In the genomic region with DNA sequence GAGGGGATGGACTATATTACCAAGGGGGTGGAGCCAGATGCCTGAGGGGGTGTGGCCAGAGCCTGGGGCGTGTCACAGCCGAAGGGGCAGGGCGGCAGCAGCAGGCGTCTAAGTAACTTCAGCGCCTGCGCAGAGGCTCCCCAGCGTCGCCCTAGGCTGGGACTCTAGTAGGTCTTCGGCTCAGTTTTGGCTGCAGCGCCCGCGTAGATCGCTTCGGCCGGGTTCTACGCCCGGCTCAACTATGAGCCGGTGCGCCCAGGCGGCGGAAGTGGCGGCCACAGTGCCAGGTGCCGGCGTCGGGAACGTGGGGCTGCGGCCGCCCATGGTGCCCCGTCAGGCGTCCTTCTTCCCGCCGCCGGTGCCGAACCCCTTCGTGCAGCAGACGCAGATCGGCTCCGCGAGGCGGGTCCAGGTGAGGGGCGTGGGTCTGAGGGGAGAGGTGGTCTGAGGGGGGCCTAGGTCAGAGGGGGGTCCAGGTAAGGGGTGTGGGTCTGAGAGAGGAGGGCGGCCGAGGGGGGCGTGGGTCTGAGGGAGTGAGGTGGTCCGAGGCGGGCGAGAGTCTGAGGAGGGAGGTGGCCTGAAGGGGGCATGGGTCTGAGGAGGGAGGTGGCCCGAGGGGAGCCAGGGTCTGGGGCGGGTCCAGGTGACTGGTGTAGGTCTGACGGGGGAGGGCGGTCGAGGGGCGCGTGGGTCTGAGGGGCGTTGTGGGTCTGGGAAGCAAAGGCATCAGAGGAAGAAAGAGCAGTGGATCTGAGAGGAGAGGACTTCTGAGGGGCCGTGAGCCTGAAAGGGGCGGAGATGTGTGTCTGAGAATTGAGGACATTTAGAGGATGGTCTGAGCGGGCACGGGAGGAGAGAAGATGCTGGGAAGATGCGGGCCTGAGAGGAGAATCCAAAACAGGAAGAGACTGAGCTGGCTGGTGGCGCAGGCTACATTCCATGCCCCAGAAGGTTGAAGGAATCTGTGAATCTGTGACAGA, we compare ENCODE assay signal across 8 cellular contexts. TPM values are rescaled to one million over a fixed set of nuclear protein-coding genes. Genes with fewer than 3 reads are reported as not detected.
A peak's percentile ranks its signal among the peaks of the same experiment; 100 is the strongest.
DNase-seq lines count a peak whose midpoint lies in the region; ATAC-seq and TF ChIP-seq lines count a peak whose summit lies in the region.

LPCAT2 (plus strand) TSS at position 132 of the 980 bp plus-strand sequence; CDS start at position 242, 110 bp downstream.

- peak within 1 kb of the TSS; percentile 68 for H3K9ac ChIP-seq in IMR-90 (ENCODE audit: low read depth, low read length)

- 7% methylated on average over 40 of the region's 61 CpGs; no CpG with 5 or more reads in 1 of the 2 experiments for WGBS in IMR-90 (ENCODE audit: extremely low coverage in 2 of 2, insufficient read length in 1 of 2), 2 experiments

- H3K23ac ChIP-seq in IMR-90 (ENCODE audit: low read depth, low read length), result peak within 1 kb of the TSS; percentile 71

- peak; percentile 74 for TF ChIP-seq POLR2A in IMR-90 (IDR thresholded peaks at IDR 0.05; ENCODE audit: low read depth, low read length)

- TF ChIP-seq CTCF in IMR-90 (conservative IDR thresholded peaks at IDR 0.05; ENCODE audit: low read depth, low read length) (no peak), dorsolateral prefrontal cortex (IDR thresholded peaks at IDR 0.05 in 54 of 56, conservative IDR thresholded peaks at IDR 0.05 in 2 of 56; ENCODE audit: low read depth in 1 of 56, partially characterized antibody in 56 of 56) (no peak)

- no peak within 1 kb of the TSS for H4K91ac ChIP-seq in IMR-90 (ENCODE audit: insufficient read depth, low read depth, low read length)

- 0 out of 2 replicates have a peak, but pooled peaks cover 3% of the 10 kb centered on the region for H3K9me1 ChIP-seq in IMR-90 (ENCODE audit: insufficient read depth, low read length)

- H3K27ac Mint-ChIP-seq in T-helper 1 cell treated with Interleukin-12 subunit alpha and Interleukin-12 subunit beta and Interleukin-4 antibody, amounts not matched to agents 30 μg/mL and 1 μg/mL, for 36 hours, result peak within 1 kb of the TSS; percentile 4

- no peak within 1 kb of the TSS for H2BK20ac ChIP-seq in IMR-90 (ENCODE audit: low read depth, low read length)

- H3K4me1 Mint-ChIP-seq in T-helper 1 cell treated with Interleukin-12 subunit alpha and Interleukin-12 subunit beta and Interleukin-4 antibody, amounts not matched to agents 30 μg/mL and 1 μg/mL, for 36 hours (ENCODE audit: low read depth), result peaks cover 11% of the 10 kb centered on the region

- H3K9me3 ChIP-seq in IMR-90 (ENCODE audit: control insufficient read depth, insufficient read depth, low read length), result no peaks in the 10 kb centered on the region

- H2BK5ac ChIP-seq in IMR-90 (ENCODE audit: low read depth, low read length, poor library complexity, severe bottlenecking), result no peak within 1 kb of the TSS

- intact Hi-C loops in IMR-90 (cut with micrococcal nuclease) (no loop called here), dorsolateral prefrontal cortex (cut with DNase I) (no loop called here), left colon (cut with DNase I, micrococcal nuclease) (no loop called here)

- H2BK15ac ChIP-seq in IMR-90 (ENCODE audit: low read depth, low read length), result no peak within 1 kb of the TSS

- dilution Hi-C loops in IMR-90 (cut with HindIII; ENCODE audit: low sequenced_read_pairs, unreplicated experiment), result no loop called here

- 0 out of 2 replicates have a peak within 1 kb of the TSS, but pooled peaks have one; percentile 3 for H2AK5ac ChIP-seq in IMR-90 (ENCODE audit: low read depth, low read length)

- H3K4me2 ChIP-seq in IMR-90 (ENCODE audit: low read depth, low read length), result peak within 1 kb of the TSS; percentile 93

- H3K27me3 ChIP-seq in IMR-90 (ENCODE audit: control insufficient read depth, insufficient read depth, low read length), result no peaks in the 10 kb centered on the region
- H3K27me3 ChIP-seq in dorsolateral prefrontal cortex, result peaks cover 0 to 18% (median 0%) of the 10 kb centered on the region in 45 donors

- H3K4me3 Mint-ChIP-seq in T-helper 1 cell treated with Interleukin-12 subunit alpha and Interleukin-12 subunit beta and Interleukin-4 antibody, amounts not matched to agents 30 μg/mL and 1 μg/mL, for 36 hours, result peak within 1 kb of the TSS; percentile 71

- H3K27me3 Mint-ChIP-seq in T-helper 1 cell treated with Interleukin-12 subunit alpha and Interleukin-12 subunit beta and Interleukin-4 antibody, amounts not matched to agents 30 μg/mL and 1 μg/mL, for 36 hours (ENCODE audit: low read depth), result peaks cover 21% of the 10 kb centered on the region

- peaks cover 8 to 29% of the 10 kb centered on the region in 2 experiments; a peak in 2 of 4 replicates for H3K79me1 ChIP-seq in IMR-90 (ENCODE audit: low read depth in 1 of 2, low read length in 2 of 2)

- peak within 1 kb of the TSS; percentile 58 for H3K4me3 ChIP-seq in IMR-90 (ENCODE audit: insufficient read depth, low read depth, low read length)
- H3K4me3 ChIP-seq in dorsolateral prefrontal cortex, result peak within 1 kb of the TSS; percentile 41 to 81 (median 65)

- no peak within 1 kb of the TSS for H4K5ac ChIP-seq in IMR-90 (ENCODE audit: low read depth, low read length)

- H3K18ac ChIP-seq in IMR-90 (ENCODE audit: low read depth, low read length), result no peak within 1 kb of the TSS; the same call in 1 of the 2 replicates

- CTCF ChIA-PET in IMR-90 (lab: Yijun Ruan, JAX), result interaction anchor here (1.0 to 1.7 kb wide), 2 partner anchors 7 to 9 kb away, joined by 3 to 7 read pairs; no protein-coding TSS in a partner anchor

- H3K4me1 ChIP-seq in IMR-90 (ENCODE audit: control insufficient read depth, insufficient read depth, low read length), result no peaks in the 10 kb centered on the region

- peak within 1 kb of the TSS; percentile 26 to 38; a peak in 2 of 4 replicates for H4K8ac ChIP-seq in IMR-90 (ENCODE audit: low read depth in 2 of 2, low read length in 2 of 2)

- no peaks in the 10 kb centered on the region for H3K36me3 Mint-ChIP-seq in T-helper 1 cell treated with Interleukin-12 subunit alpha and Interleukin-12 subunit beta and Interleukin-4 antibody, amounts not matched to agents 30 μg/mL and 1 μg/mL, for 36 hours (ENCODE audit: low read depth)

- POLR2A ChIA-PET in IMR-90 (lab: Charles Lee; ENCODE audit: unreplicated experiment), result interaction anchor here (0.6 kb wide), 1 partner anchor 67 kb away, joined by 4 read pairs; no protein-coding TSS in a partner anchor

- peak; percentile 5 for DNase-seq in G401 (ENCODE audit: low spot score)
- DNase-seq in IMR-90, result peak; percentile 84
- DNase-seq in dorsolateral prefrontal cortex, result peak in 9 of 10 donors; percentile 72 to 85 (median 80)
- peak; percentile 86 to 91 for DNase-seq in left colon
- peak; percentile 14 to 43 for DNase-seq in stimulated activated CD4-positive, alpha-beta T cell treated with anti-CD3 and anti-CD28 coated beads, Interleukin-12 subunit alpha, Interleukin-12 subunit beta, amount 100 ng/mL, for 24 hours (ENCODE audit: low read depth in 2 of 2)
- DNase-seq in NCI-H1436 (lab: John Stamatoyannopoulos, UW), result no peak

- peaks cover 10% of the 10 kb centered on the region for H3K9me3 Mint-ChIP-seq in T-helper 1 cell treated with Interleukin-12 subunit alpha and Interleukin-12 subunit beta and Interleukin-4 antibody, amounts not matched to agents 30 μg/mL and 1 μg/mL, for 36 hours

- peak within 1 kb of the TSS; percentile 55 for H3K4ac ChIP-seq in IMR-90 (ENCODE audit: low read depth, low read length)

- ATAC-seq in IMR-90 (ENCODE audit: low read depth) (peak; percentile 99), left colon (peak; percentile 97), GM18909 (IDR thresholded peaks at IDR 0.05; ENCODE audit: poor library complexity, unreplicated experiment) (no peak)

- peak within 1 kb of the TSS; percentile 96 for H2AFZ ChIP-seq in IMR-90 (replicated peaks; ENCODE audit: low read length, poor library complexity)

- peak within 1 kb of the TSS; percentile 80 for H2AK9ac ChIP-seq in IMR-90 (replicated peaks; ENCODE audit: low read depth, low read length, poor library complexity)

- peak within 1 kb of the TSS; percentile 49; the same call in 1 of the 2 replicates for H3K14ac ChIP-seq in IMR-90 (replicated peaks; ENCODE audit: low read depth, low read length)

- H3K56ac ChIP-seq in IMR-90 (ENCODE audit: extremely low read depth, insufficient read depth, low read length), result no peak within 1 kb of the TSS

- peak within 1 kb of the TSS; percentile 8 for H3K27ac ChIP-seq in IMR-90 (ENCODE audit: insufficient read depth, low read length)
- peak within 1 kb of the TSS in 38 of 59 donors; percentile 9 to 81 (median 51) for H3K27ac ChIP-seq in dorsolateral prefrontal cortex

- no TSS peak for BruUV-seq in IMR-90 (replicated peaks; lab: Mats Ljungman, UMichigan)

- H2BK120ac ChIP-seq in IMR-90 (ENCODE audit: low read depth, low read length), result 0 out of 2 replicates have a peak within 1 kb of the TSS, but pooled peaks have one; percentile 29

- no peak for TF ChIP-seq RAD21 in IMR-90 (IDR thresholded peaks at IDR 0.05; ENCODE audit: low read length)

- in situ Hi-C loops in G401 (cut with HindIII; ENCODE audit: low sequenced_read_pairs), result no loop called here
- in situ Hi-C loops in IMR-90 (cut with MboI; ENCODE audit: low sequenced_read_pairs), result no loop called here

- H3K36me3 ChIP-seq in IMR-90 (ENCODE audit: control insufficient read depth, insufficient read depth, low read length), result peaks cover 34% of the 10 kb centered on the region

- H4K20me1 ChIP-seq in IMR-90 (ENCODE audit: insufficient read depth, low read length), result no peaks in the 10 kb centered on the region

TF ChIP-seq in IMR-90, 13 proteins besides CTCF, POLR2A, EP300 and RAD21:
- TF ChIP-seq RFX5 (IDR thresholded peaks at IDR 0.05; ENCODE audit: low read depth, low read length) (no peak), MXI1 (IDR thresholded peaks at IDR 0.05; ENCODE audit: borderline replicate concordance, low read depth, low read length) (0 out of 2 replicates have a peak, but pooled peaks have one; percentile 7)
TF ChIP-seq in IMR-90: peak in this region for 1.

RNA-seq across cellular contexts. Expression of gene LPCAT2, which starts in this region (rescaled TPM):
- not detected in 2 replicates for total RNA-seq in G401 (2014; rRNA removed; shearing (Covaris generic))
- total RNA-seq in IMR-90 (2012; rRNA removed) (8.6 and 15.6 TPM in 2 replicates), dorsolateral prefrontal cortex (10 to 100 TPM in 88 of 120 experiments, 1 to 10 TPM in 32; 3.1 to 28.7 (median 11.7) TPM), left colon (10 to 100 TPM; 14.0 to 17.9 TPM)
- 6.0 and 8.7 TPM in 2 replicates for polyA plus RNA-seq in IMR-90 (2012; rRNA removed)
- polyA plus RNA-seq in IMR-90 (2012; cell fraction: cytosol; rRNA removed), result 3.1 and 7.7 TPM in 2 replicates
- polyA plus RNA-seq in IMR-90 (2012; cell fraction: nucleus; rRNA removed; ENCODE audit: low replicate concordance), result 16.6 and 16.7 TPM in 2 replicates

Comparison
In these comparisons a context has a peak if more than half of its experiments do, and no peak if none do; other contexts are left out.
1. Peak in DNase-seq in G401; RNA of the gene not detected or under 1 TPM.